In the genomic region with DNA sequence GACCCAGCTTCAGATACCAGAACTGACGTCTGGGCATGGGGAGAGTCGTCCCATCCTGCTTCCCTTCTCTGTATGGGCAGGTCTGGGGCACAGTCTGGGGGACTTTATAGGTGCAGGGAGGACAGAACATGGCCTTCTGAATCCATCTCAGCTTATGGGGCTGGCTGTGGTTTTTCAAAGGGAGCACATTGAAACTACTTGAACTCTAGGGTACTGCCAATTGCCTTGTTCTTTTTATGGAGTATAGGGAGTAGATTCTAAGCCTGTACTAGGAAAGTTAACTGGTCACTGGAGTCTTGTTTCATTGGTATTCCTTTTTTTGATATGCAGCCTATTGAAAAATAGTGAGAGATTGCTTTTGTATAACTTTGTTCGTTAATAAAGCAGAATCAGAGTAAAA, we compare ENCODE assay signal across 1 cellular context.
TF ChIP-seq lines count a peak whose summit lies in the region.

No MANE protein-coding gene starts in this region.

TF ChIP-seq in WTC11, 78 proteins besides CTCF, POLR2A, EP300 and RAD21 (continued from another document):
- TF ChIP-seq, protein P1, sequence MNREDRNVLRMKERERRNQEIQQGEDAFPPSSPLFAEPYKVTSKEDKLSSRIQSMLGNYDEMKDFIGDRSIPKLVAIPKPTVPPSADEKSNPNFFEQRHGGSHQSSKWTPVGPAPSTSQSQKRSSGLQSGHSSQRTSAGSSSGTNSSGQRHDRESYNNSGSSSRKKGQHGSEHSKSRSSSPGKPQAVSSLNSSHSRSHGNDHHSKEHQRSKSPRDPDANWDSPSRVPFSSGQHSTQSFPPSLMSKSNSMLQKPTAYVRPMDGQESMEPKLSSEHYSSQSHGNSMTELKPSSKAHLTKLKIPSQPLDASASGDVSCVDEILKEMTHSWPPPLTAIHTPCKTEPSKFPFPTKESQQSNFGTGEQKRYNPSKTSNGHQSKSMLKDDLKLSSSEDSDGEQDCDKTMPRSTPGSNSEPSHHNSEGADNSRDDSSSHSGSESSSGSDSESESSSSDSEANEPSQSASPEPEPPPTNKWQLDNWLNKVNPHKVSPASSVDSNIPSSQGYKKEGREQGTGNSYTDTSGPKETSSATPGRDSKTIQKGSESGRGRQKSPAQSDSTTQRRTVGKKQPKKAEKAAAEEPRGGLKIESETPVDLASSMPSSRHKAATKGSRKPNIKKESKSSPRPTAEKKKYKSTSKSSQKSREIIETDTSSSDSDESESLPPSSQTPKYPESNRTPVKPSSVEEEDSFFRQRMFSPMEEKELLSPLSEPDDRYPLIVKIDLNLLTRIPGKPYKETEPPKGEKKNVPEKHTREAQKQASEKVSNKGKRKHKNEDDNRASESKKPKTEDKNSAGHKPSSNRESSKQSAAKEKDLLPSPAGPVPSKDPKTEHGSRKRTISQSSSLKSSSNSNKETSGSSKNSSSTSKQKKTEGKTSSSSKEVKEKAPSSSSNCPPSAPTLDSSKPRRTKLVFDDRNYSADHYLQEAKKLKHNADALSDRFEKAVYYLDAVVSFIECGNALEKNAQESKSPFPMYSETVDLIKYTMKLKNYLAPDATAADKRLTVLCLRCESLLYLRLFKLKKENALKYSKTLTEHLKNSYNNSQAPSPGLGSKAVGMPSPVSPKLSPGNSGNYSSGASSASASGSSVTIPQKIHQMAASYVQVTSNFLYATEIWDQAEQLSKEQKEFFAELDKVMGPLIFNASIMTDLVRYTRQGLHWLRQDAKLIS (CRISPR knock-in tag; IDR thresholded peaks at IDR 0.05; ENCODE audit: borderline replicate concordance): no peak
- TF ChIP-seq, protein P2, sequence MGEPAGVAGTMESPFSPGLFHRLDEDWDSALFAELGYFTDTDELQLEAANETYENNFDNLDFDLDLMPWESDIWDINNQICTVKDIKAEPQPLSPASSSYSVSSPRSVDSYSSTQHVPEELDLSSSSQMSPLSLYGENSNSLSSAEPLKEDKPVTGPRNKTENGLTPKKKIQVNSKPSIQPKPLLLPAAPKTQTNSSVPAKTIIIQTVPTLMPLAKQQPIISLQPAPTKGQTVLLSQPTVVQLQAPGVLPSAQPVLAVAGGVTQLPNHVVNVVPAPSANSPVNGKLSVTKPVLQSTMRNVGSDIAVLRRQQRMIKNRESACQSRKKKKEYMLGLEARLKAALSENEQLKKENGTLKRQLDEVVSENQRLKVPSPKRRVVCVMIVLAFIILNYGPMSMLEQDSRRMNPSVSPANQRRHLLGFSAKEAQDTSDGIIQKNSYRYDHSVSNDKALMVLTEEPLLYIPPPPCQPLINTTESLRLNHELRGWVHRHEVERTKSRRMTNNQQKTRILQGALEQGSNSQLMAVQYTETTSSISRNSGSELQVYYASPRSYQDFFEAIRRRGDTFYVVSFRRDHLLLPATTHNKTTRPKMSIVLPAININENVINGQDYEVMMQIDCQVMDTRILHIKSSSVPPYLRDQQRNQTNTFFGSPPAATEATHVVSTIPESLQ (CRISPR knock-in tag; IDR thresholded peaks at IDR 0.05): no peak
- TF ChIP-seq PRRX2 (CRISPR knock-in tag; IDR thresholded peaks at IDR 0.05): no peak
TF ChIP-seq in WTC11: peak in this region for 0.
